24 cellular contexts compared by ENCODE assay signal in the genomic region with DNA sequence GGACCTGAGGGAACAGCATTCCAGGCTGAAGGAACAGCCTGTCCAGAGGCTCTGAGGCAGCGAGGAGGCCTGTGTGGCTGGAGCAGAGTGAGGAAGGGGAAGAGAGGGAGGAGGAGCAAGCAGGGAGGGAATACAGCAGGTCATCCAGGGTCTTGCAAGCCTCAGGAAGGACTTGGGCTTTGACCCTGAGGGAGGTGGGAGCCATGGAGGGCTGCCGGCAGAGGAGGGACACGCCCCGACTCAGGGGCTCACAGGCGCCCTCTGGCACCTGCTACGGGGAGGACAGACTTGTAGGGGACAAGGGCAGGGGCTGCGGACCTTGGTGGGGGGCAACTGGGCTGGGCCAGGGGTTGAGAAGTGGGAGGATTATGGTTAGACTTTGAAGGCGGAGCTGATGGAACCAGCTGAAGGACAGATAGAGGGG. TPM values are rescaled to one million over a fixed set of nuclear protein-coding genes. Genes with fewer than 3 reads are reported as not detected.
DNase-seq lines count a peak whose midpoint lies in the region; ATAC-seq and TF ChIP-seq lines count a peak whose summit lies in the region.
"Had no signal": no experiment of that assay in that cellular context is flagged by ENCODE, and none has a peak within 500 bp of the region (broad histone marks: within the 10 kb centered on the region; RNA-seq: fewer than 3 reads in every experiment).

No MANE protein-coding gene starts in this region.

- intact Hi-C loops in Caco-2 (cut with micrococcal nuclease; ENCODE audit: unreplicated experiment) = no loop called here

- DNase-seq in Caco-2 (no peak), WERI-Rb-1 (no peak), neural crest cell (ENCODE audit: low read depth, low spot score) (no peak), NCI-H187 treated with DMSO at 0.1 percent for 48 hours (lab: John Stamatoyannopoulos, UW) (no peak), NCI-H187 (lab: John Stamatoyannopoulos, UW) (no peak)
- DNase-seq in activated T-cell treated with anti-CD3 and anti-CD28 coated beads, Interleukin-2, amount 50 U/mL, for 72 hours = no peak
- DNase-seq: activated CD4-positive, alpha-beta T cell treated with anti-CD3 and anti-CD28 coated beads, Interleukin-2, amount 50 U/mL, for 4 hours; activated CD8-positive, alpha-beta memory T cell treated with anti-CD3 and anti-CD28 coated beads, Interleukin-2, amount 50 U/mL, for 4 hours; activated effector memory CD4-positive, alpha-beta T cell treated with Interleukin-2 at 50 U/mL for 16 hours; CD4-positive, alpha-beta memory T cell; DMS79; effector memory CD4-positive, alpha-beta T cell; gastrocnemius medialis; hippocampal formation; lower lobe of right lung; NCI-H446 treated with DMSO at 0.1 percent for 48 hours; RPMI8226; stimulated activated CD4-positive, alpha-beta T cell treated with anti-CD3 and anti-CD28 coated beads, Interleukin-1b, Interleukin-23, amount 100 ng/mL, for 48 hours had no signal

- H3K27ac Mint-ChIP-seq in Caco-2 (ENCODE audit: unreplicated experiment) = no peak overlapping the region
- no peak overlapping the region for H3K27ac Mint-ChIP-seq in neural crest cell (ENCODE audit: unreplicated experiment)
- H3K27ac Mint-ChIP-seq in activated T-cell treated with anti-CD3 and anti-CD28 coated beads, Interleukin-2, amount 50 U/mL, for 72 hours = no peak overlapping the region
- H3K27ac Mint-ChIP-seq: CD4-positive, alpha-beta memory T cell had no signal

- H3K4me3 ChIP-seq in Caco-2 (ENCODE audit: low read depth, low read length) (no peak overlapping the region), GM12875 (ENCODE audit: low read depth, low read length) (no peak overlapping the region), WERI-Rb-1 (ENCODE audit: low read depth, low read length) (no peak overlapping the region)
- H3K4me3 ChIP-seq: esophagus muscularis mucosa, gastrocnemius medialis, lower lobe of right lung, prostate gland, vagina had no signal

- H3K4me3 Mint-ChIP-seq in Caco-2 (ENCODE audit: unreplicated experiment) (no peak overlapping the region), neural crest cell (no peak overlapping the region)
- no peak overlapping the region for H3K4me3 Mint-ChIP-seq in activated T-cell treated with anti-CD3 and anti-CD28 coated beads, Interleukin-2, amount 50 U/mL, for 72 hours
- H3K4me3 Mint-ChIP-seq: CD4-positive, alpha-beta memory T cell had no signal

- no TSS peak for BruUV-seq in Caco-2 (replicated peaks; lab: Mats Ljungman, UMichigan)

- no peaks in the 10 kb centered on the region for H3K36me3 ChIP-seq in Caco-2 (ENCODE audit: control insufficient read depth, insufficient read depth, low read length)
- H3K36me3 ChIP-seq in WERI-Rb-1 = no peaks in the 10 kb centered on the region
- H3K36me3 ChIP-seq: esophagus muscularis mucosa, gastrocnemius medialis, lower lobe of right lung, prostate gland, vagina had no signal

- peak; percentile 6 to 12 for TF ChIP-seq CTCF in Caco-2 (IDR thresholded peaks at IDR 0.05; ENCODE audit: insufficient read depth in 1 of 2, low read depth in 1 of 2, low read length in 1 of 2, severe bottlenecking in 1 of 2, unreplicated experiment in 1 of 2)
- TF ChIP-seq CTCF in GM12875 (IDR thresholded peaks at IDR 0.05; ENCODE audit: borderline replicate concordance, insufficient read depth, low read depth, low read length) = 0 out of 2 replicates have a peak, but pooled peaks have one; percentile 9
- TF ChIP-seq CTCF in WERI-Rb-1 (IDR thresholded peaks at IDR 0.05; ENCODE audit: low read depth, low read length) = peak; percentile 41; the same call in 1 of the 2 replicates
- TF ChIP-seq CTCF in neural crest cell (conservative IDR thresholded peaks at IDR 0.05) = peak; percentile 34

- H3K36me3 Mint-ChIP-seq in Caco-2 (ENCODE audit: insufficient read depth, unreplicated experiment) = peaks cover 22% of the 10 kb centered on the region
- H3K36me3 Mint-ChIP-seq in neural crest cell (ENCODE audit: low read depth) = no peaks in the 10 kb centered on the region
- peaks cover 4 to 6% of the 10 kb centered on the region in 2 donors for H3K36me3 Mint-ChIP-seq in activated T-cell treated with anti-CD3 and anti-CD28 coated beads, Interleukin-2, amount 50 U/mL, for 72 hours (ENCODE audit: insufficient read depth in 2 of 2)

- peaks cover under 1% of the 10 kb centered on the region; the same call in 1 of the 2 replicates for H3K4me1 ChIP-seq in Caco-2
- H3K4me1 ChIP-seq: gastrocnemius medialis, lower lobe of right lung, prostate gland had no signal

- H3K9me3 Mint-ChIP-seq in Caco-2 (ENCODE audit: unreplicated experiment) (peaks cover 8% of the 10 kb centered on the region), neural crest cell (peaks cover 3% of the 10 kb centered on the region)
- peaks cover 5 to 7% of the 10 kb centered on the region in 2 donors for H3K9me3 Mint-ChIP-seq in activated T-cell treated with anti-CD3 and anti-CD28 coated beads, Interleukin-2, amount 50 U/mL, for 72 hours

- H3K9me3 ChIP-seq in Caco-2 (no peaks in the 10 kb centered on the region), WERI-Rb-1 (ENCODE audit: severe bottlenecking) (peaks cover 9% of the 10 kb centered on the region)
- H3K9me3 ChIP-seq: lower lobe of right lung, prostate gland, vagina had no signal

- no peak overlapping the region for H3K27ac ChIP-seq in WERI-Rb-1
- H3K27ac ChIP-seq: esophagus muscularis mucosa, gastrocnemius medialis, lower lobe of right lung, prostate gland, vagina, VCaP had no signal

- H3K27me3 ChIP-seq in Caco-2 (replicated peaks; ENCODE audit: control insufficient read depth, insufficient read depth, low read length) = no peaks in the 10 kb centered on the region
- no peaks in the 10 kb centered on the region for H3K27me3 ChIP-seq in WERI-Rb-1 (ENCODE audit: insufficient read depth, low read depth, severe bottlenecking)
- H3K27me3 ChIP-seq: vagina had no signal

- CTCF ChIA-PET in Caco-2 (lab: Charles Lee) = no interaction called here

- H3K27me3 Mint-ChIP-seq in Caco-2 (ENCODE audit: insufficient read depth, unreplicated experiment) (no peaks in the 10 kb centered on the region), neural crest cell (ENCODE audit: low read depth) (peaks cover 14% of the 10 kb centered on the region)
- H3K27me3 Mint-ChIP-seq in activated T-cell treated with anti-CD3 and anti-CD28 coated beads, Interleukin-2, amount 50 U/mL, for 72 hours (ENCODE audit: low read depth) = peaks cover 9% of the 10 kb centered on the region

- no peak for ATAC-seq in activated T-cell treated with anti-CD3 and anti-CD28 coated beads, Interleukin-2, amount 50 U/mL, for 72 hours (replicated peaks in 1 of 2)
- ATAC-seq: gastrocnemius medialis, lower lobe of right lung had no signal

- no peaks in the 10 kb centered on the region for H3K4me1 Mint-ChIP-seq in Caco-2 (ENCODE audit: low read depth, unreplicated experiment)
- peaks cover 3% of the 10 kb centered on the region for H3K4me1 Mint-ChIP-seq in neural crest cell
- no peaks in the 10 kb centered on the region for H3K4me1 Mint-ChIP-seq in activated T-cell treated with anti-CD3 and anti-CD28 coated beads, Interleukin-2, amount 50 U/mL, for 72 hours (ENCODE audit: low read depth)
- H3K4me1 Mint-ChIP-seq: CD4-positive, alpha-beta memory T cell had no signal

- POLR2A ChIA-PET in Caco-2 (lab: Charles Lee) = no interaction called here

RNA-seq across cellular contexts. Expression of a gene that starts 4.7 kb away (rescaled TPM):
- 3.8 and 4.1 TPM in 2 replicates for total RNA-seq in Caco-2 (2022)
- total RNA-seq in neural crest cell = 0.37 and 0.55 TPM in 2 replicates
- under 1 TPM; 0.91 to 0.93 TPM for total RNA-seq in activated T-cell treated with anti-CD3 and anti-CD28 coated beads, Interleukin-2, amount 50 U/mL, for 72 hours
- total RNA-seq: skeletal muscle tissue had no signal

RNA-seq across cellular contexts. Expression of a gene that starts 59.6 kb away (rescaled TPM):
- total RNA-seq in Caco-2 (2022) = 81.3 and 104 TPM in 2 replicates
- 103 and 117 TPM in 2 replicates for total RNA-seq in neural crest cell
- total RNA-seq in activated T-cell treated with anti-CD3 and anti-CD28 coated beads, Interleukin-2, amount 50 U/mL, for 72 hours = 100 to 1,000 TPM in 1 of 2 donors, 10 to 100 TPM in 1; 83.2 to 106 TPM

RNA-seq across cellular contexts. Expression of a gene that starts 59.9 kb away (rescaled TPM):
- 120 and 132 TPM in 2 replicates for total RNA-seq in Caco-2 (2022)
- 176 and 184 TPM in 2 replicates for total RNA-seq in neural crest cell
- total RNA-seq in activated T-cell treated with anti-CD3 and anti-CD28 coated beads, Interleukin-2, amount 50 U/mL, for 72 hours = 100 to 1,000 TPM; 108 to 112 TPM
